16 cellular contexts compared by ENCODE assay signal in the genomic region with DNA sequence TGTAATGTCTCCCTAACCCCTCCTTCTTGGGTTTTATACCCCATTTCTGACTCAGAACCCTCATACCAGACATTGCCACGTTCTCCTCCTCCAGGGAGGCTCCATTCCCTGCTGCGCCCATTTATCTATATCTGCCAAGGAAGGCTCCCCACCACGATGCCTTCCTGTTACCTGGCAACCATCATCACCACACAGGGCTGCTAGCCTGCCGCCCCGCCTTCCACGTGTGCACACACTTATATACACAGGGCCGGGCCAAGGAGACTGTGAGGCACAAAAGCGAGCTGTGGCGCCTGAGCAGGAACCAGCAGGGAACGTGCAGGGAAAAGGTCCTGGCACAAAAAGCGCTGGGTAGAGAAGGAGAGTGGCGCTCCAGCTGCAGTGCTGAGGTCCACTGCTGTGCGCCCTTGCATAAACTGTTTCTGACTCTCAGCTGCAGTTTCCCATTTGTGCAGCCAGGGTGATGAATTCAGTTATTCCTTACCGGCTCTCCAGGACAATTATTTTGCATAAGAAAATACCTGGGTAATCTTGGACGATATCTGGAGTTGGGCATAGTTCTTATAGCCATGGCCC.
DNase-seq lines count a peak whose midpoint lies in the region; ATAC-seq, FAIRE-seq and TF ChIP-seq lines count a peak whose summit lies in the region.
"Had no signal": no experiment of that assay in that cellular context is flagged by ENCODE, and none has a peak within 500 bp of the region (broad histone marks: within the 10 kb centered on the region; RNA-seq: fewer than 3 reads in every experiment).

No MANE protein-coding gene starts in this region.

- POLR2A ChIA-PET in K562 (lab: Yijun Ruan, JAX), result no interaction called here

- no peak overlapping the region for H2BK5ac ChIP-seq in neuronal stem cell (ENCODE audit: low read length)

- H4K8ac ChIP-seq in neuronal stem cell (ENCODE audit: low read depth, low read length), result no peak overlapping the region

- H3K27me3 ChIP-seq in K562 (ENCODE audit: control insufficient read depth in 2 of 2, insufficient read depth in 2 of 2, low read length in 2 of 2) (peaks cover 0 to 16% of the 10 kb centered on the region in 2 experiments; a peak in 1 of 5 replicates), neuronal stem cell (ENCODE audit: control insufficient read depth in 3 of 3, insufficient read depth in 3 of 3, low read depth in 1 of 3, low read length in 3 of 3) (peaks cover 0 to 2% (median 0%) of the 10 kb centered on the region in 3 experiments), smooth muscle cell (ENCODE audit: low read depth) (no peaks in the 10 kb centered on the region)
- H3K27me3 ChIP-seq: foreskin keratinocyte had no signal

- no peak for TF ChIP-seq EP300 in K562 (IDR thresholded peaks at IDR 0.05; ENCODE audit: low read length)

- H3K9ac ChIP-seq in K562 (ENCODE audit: insufficient read depth in 1 of 2, low read depth in 2 of 2, low read length in 2 of 2), result no peak overlapping the region
- no peak overlapping the region for H3K9ac ChIP-seq in neuronal stem cell (ENCODE audit: low read depth, low read length, poor library complexity)
- H3K9ac ChIP-seq in smooth muscle cell (ENCODE audit: low read depth), result no peak overlapping the region

- H3K4me3 Mint-ChIP-seq in stimulated activated effector memory CD8-positive, alpha-beta T cell treated with anti-CD3 and anti-CD28 coated beads, Interleukin-12 subunit alpha, Interleukin-12 subunit beta, amount 100 ng/mL, for 72 hours, result no peak overlapping the region
- H3K4me3 Mint-ChIP-seq: activated T-cell treated with anti-CD3 and anti-CD28 coated beads, Interleukin-2, amount 50 U/mL, for 4 hours; immature natural killer cell; T-cell had no signal

- H2BK15ac ChIP-seq in neuronal stem cell (ENCODE audit: low read length), result no peak overlapping the region

- no peaks in the 10 kb centered on the region for H3K36me3 Mint-ChIP-seq in stimulated activated effector memory CD8-positive, alpha-beta T cell treated with anti-CD3 and anti-CD28 coated beads, Interleukin-12 subunit alpha, Interleukin-12 subunit beta, amount 100 ng/mL, for 72 hours
- H3K36me3 Mint-ChIP-seq: immature natural killer cell, T-cell had no signal

- CTCF ChIA-PET in K562 (lab: Yijun Ruan, JAX; ENCODE audit: low intra/inter-chr PET ratio), result no interaction called here

- in situ Hi-C loops in K562 (cut with MboI), result no loop called here

- no peak for FAIRE-seq in K562 (lab: Jason Lieb, UNC)

- H3K4me3 ChIP-seq in K562, result no peak overlapping the region
- no peak overlapping the region for H3K4me3 ChIP-seq in neuronal stem cell (ENCODE audit: low read length in 2 of 2)
- H3K4me3 ChIP-seq in smooth muscle cell, result no peak overlapping the region

- H2AK5ac ChIP-seq in neuronal stem cell (ENCODE audit: low read depth, low read length), result no peak overlapping the region

- H3F3A ChIP-seq in smooth muscle cell (ENCODE audit: low read depth), result no peaks in the 10 kb centered on the region

- H4K20me1 ChIP-seq in K562 (replicated peaks; ENCODE audit: control insufficient read depth, insufficient read depth, low read length) (no peaks in the 10 kb centered on the region), smooth muscle cell (ENCODE audit: low read depth) (no peaks in the 10 kb centered on the region)

- no peak overlapping the region for H3K14ac ChIP-seq in neuronal stem cell (ENCODE audit: low read length)

- TF ChIP-seq CTCF in K562 (IDR thresholded peaks at IDR 0.05 in 2 of 3, conservative IDR thresholded peaks at IDR 0.05 in 1 of 3; ENCODE audit: insufficient read depth in 2 of 3, low read depth in 1 of 3, low read length in 3 of 3) (no peak), smooth muscle cell (IDR thresholded peaks at IDR 0.05; ENCODE audit: borderline replicate concordance, insufficient read depth, poor library complexity, severe bottlenecking) (no peak)

- no peak for TF ChIP-seq RAD21 in K562 (CRISPR knock-in tag; conservative IDR thresholded peaks at IDR 0.05 in 1 of 2, IDR thresholded peaks at IDR 0.05 in 1 of 2)

- H3K4me2 ChIP-seq in K562 (ENCODE audit: insufficient read depth, low read length) (no peak overlapping the region), neuronal stem cell (ENCODE audit: insufficient read depth, low read length, poor library complexity, severe bottlenecking) (no peak overlapping the region), smooth muscle cell (no peak overlapping the region)

- no peak overlapping the region for H4K91ac ChIP-seq in neuronal stem cell (ENCODE audit: low read depth, low read length, poor library complexity)

- no TSS peak for BruUV-seq in K562 (replicated peaks; lab: Mats Ljungman, UMichigan)

- H2AFZ ChIP-seq in K562 (ENCODE audit: low read depth, low read length) (no peak overlapping the region), neuronal stem cell (ENCODE audit: low read length) (no peak overlapping the region), smooth muscle cell (ENCODE audit: low read depth) (no peak overlapping the region)

- H3K23ac ChIP-seq in neuronal stem cell (ENCODE audit: low read depth, low read length, poor library complexity), result peak overlapping the region; percentile 32

- H3K9me3 ChIP-seq in K562 (replicated peaks; ENCODE audit: control insufficient read depth, insufficient read depth, low read depth, low read length), result no peaks in the 10 kb centered on the region
- H3K9me3 ChIP-seq in neuronal stem cell (replicated peaks in 1 of 2; ENCODE audit: control insufficient read depth in 2 of 2, insufficient read depth in 1 of 2, low read depth in 1 of 2, low read length in 2 of 2), result peaks cover 0 to 5% of the 10 kb centered on the region in 2 donors
- H3K9me3 ChIP-seq in smooth muscle cell (replicated peaks; ENCODE audit: low read depth), result no peaks in the 10 kb centered on the region

- H3K36me3 ChIP-seq in K562 (ENCODE audit: control insufficient read depth, insufficient read depth, low read length), result no peaks in the 10 kb centered on the region
- H3K36me3 ChIP-seq in neuronal stem cell (replicated peaks in 1 of 2; ENCODE audit: control insufficient read depth in 2 of 2, insufficient read depth in 2 of 2, low read length in 2 of 2), result no peaks in the 10 kb centered on the region
- no peaks in the 10 kb centered on the region for H3K36me3 ChIP-seq in smooth muscle cell (ENCODE audit: low read depth)

- no peak for TF ChIP-seq POLR2A in K562 (conservative IDR thresholded peaks at IDR 0.05)

- H2BK120ac ChIP-seq in neuronal stem cell (ENCODE audit: low read depth, low read length), result no peak overlapping the region

- H3K4me1 ChIP-seq in K562 (replicated peaks in 1 of 2; ENCODE audit: control insufficient read depth in 2 of 2, insufficient read depth in 2 of 2, low read length in 2 of 2), result no peaks in the 10 kb centered on the region
- H3K4me1 ChIP-seq in neuronal stem cell (ENCODE audit: control insufficient read depth in 2 of 2, insufficient read depth in 1 of 2, low read depth in 1 of 2, low read length in 2 of 2), result peaks cover 0 to 34% of the 10 kb centered on the region in 2 donors
- no peaks in the 10 kb centered on the region for H3K4me1 ChIP-seq in smooth muscle cell (ENCODE audit: low read depth)

- no peak overlapping the region for H3K27ac ChIP-seq in K562 (ENCODE audit: extremely low read depth, low read depth, low read length)
- no peak overlapping the region for H3K27ac ChIP-seq in neuronal stem cell (replicated peaks; ENCODE audit: low read length)
- H3K27ac ChIP-seq in smooth muscle cell (ENCODE audit: low read depth), result no peak overlapping the region
- H3K27ac ChIP-seq: foreskin keratinocyte had no signal

- H3K79me1 ChIP-seq in neuronal stem cell (ENCODE audit: low read depth, low read length), result no peaks in the 10 kb centered on the region

- no peak overlapping the region for H3K4ac ChIP-seq in neuronal stem cell (ENCODE audit: low read length)

- no peak overlapping the region for H2BK12ac ChIP-seq in neuronal stem cell (ENCODE audit: low read length)

- peak; percentile 35 for DNase-seq in DMS79 (lab: John Stamatoyannopoulos, UW)
- DNase-seq in NCI-H2227 treated with DMSO at 0.1 percent for 48 hours (lab: John Stamatoyannopoulos, UW), result peak; percentile 32
- no peak for DNase-seq in K562 (ENCODE audit: extremely low read depth in 1 of 4, low spot score in 3 of 4)
- no peak for DNase-seq in neuronal stem cell (ENCODE audit: low spot score)
- DNase-seq in stimulated activated effector memory CD8-positive, alpha-beta T cell treated with anti-CD3 and anti-CD28 coated beads, Interleukin-12 subunit alpha, Interleukin-12 subunit beta, amount 100 ng/mL, for 72 hours (ENCODE audit: low spot score in 2 of 2), result no peak
- no peak for DNase-seq in smooth muscle cell (lab: John Stamatoyannopoulos, UW; ENCODE audit: unreplicated experiment)
- no peak for DNase-seq in SKM-1 (lab: John Stamatoyannopoulos, UW; ENCODE audit: unreplicated experiment)
- no peak for DNase-seq in NCI-H2196 (lab: John Stamatoyannopoulos, UW; ENCODE audit: unreplicated experiment)
- DNase-seq: activated CD4-positive, CD25-positive, alpha-beta regulatory T cell treated with anti-CD3 and anti-CD28 coated beads, Interleukin-2, amount 50 U/mL, for 72 hours; activated T-cell treated with anti-CD3 and anti-CD28 coated beads, Interleukin-2, amount 50 U/mL, for 4 hours; effector CD8-positive, alpha-beta T cell; foreskin keratinocyte; immature natural killer cell; stimulated activated naive CD8-positive, alpha-beta T cell treated with anti-CD3 and anti-CD28 coated beads, Interleukin-15, Interleukin-2, amounts not matched to agents 100 U/mL and 50 U/mL, for 24 hours; T-cell had no signal

- peak overlapping the region; percentile 11 for H3K18ac ChIP-seq in neuronal stem cell (ENCODE audit: low read length)

- H3K9me1 ChIP-seq in K562 (ENCODE audit: control insufficient read depth, insufficient read depth, low read length), result no peaks in the 10 kb centered on the region

- no peaks in the 10 kb centered on the region for H3K9me3 Mint-ChIP-seq in stimulated activated effector memory CD8-positive, alpha-beta T cell treated with anti-CD3 and anti-CD28 coated beads, Interleukin-12 subunit alpha, Interleukin-12 subunit beta, amount 100 ng/mL, for 72 hours
- H3K9me3 Mint-ChIP-seq: activated T-cell treated with anti-CD3 and anti-CD28 coated beads, Interleukin-2, amount 50 U/mL, for 4 hours had no signal

- WGBS in K562 (ENCODE audit: insufficient coverage, low coverage, missing lambda C conversion rate), result under 1% methylated on average over 15 of the region's 15 CpGs
- no CpG with 5 or more reads among the region's 15 CpGs for WGBS in neuronal stem cell (ENCODE audit: extremely low coverage in 2 of 2, insufficient read length in 2 of 2, insufficient replicate concordance in 1 of 2), 2 donors
- 91% methylated on average over 15 of the region's 15 CpGs for whole genome bisulfite sequencing in smooth muscle cell (ENCODE audit: low lambda C conversion rate)

- ATAC-seq in K562, result no peak
- no peak for ATAC-seq in stimulated activated effector memory CD8-positive, alpha-beta T cell treated with anti-CD3 and anti-CD28 coated beads, Interleukin-12 subunit alpha, Interleukin-12 subunit beta, amount 100 ng/mL, for 72 hours
- ATAC-seq: activated T-cell treated with anti-CD3 and anti-CD28 coated beads, Interleukin-2, amount 50 U/mL, for 4 hours; foreskin keratinocyte; HCT116; stimulated activated naive CD8-positive, alpha-beta T cell treated with anti-CD3 and anti-CD28 coated beads, Interleukin-15, Interleukin-2, amounts not matched to agents 100 U/mL and 50 U/mL, for 24 hours; T-cell had no signal

- H3K79me2 ChIP-seq in K562 (ENCODE audit: control insufficient read depth, insufficient read depth, low read length) (no peaks in the 10 kb centered on the region), smooth muscle cell (ENCODE audit: low read depth) (no peaks in the 10 kb centered on the region)

- intact Hi-C loops in K562 (cut with micrococcal nuclease), result no loop called here

- H3K27ac Mint-ChIP-seq in stimulated activated effector memory CD8-positive, alpha-beta T cell treated with anti-CD3 and anti-CD28 coated beads, Interleukin-12 subunit alpha, Interleukin-12 subunit beta, amount 100 ng/mL, for 72 hours, result no peak overlapping the region
- H3K27ac Mint-ChIP-seq: immature natural killer cell, T-cell had no signal

- no peaks in the 10 kb centered on the region for H3K4me1 Mint-ChIP-seq in stimulated activated effector memory CD8-positive, alpha-beta T cell treated with anti-CD3 and anti-CD28 coated beads, Interleukin-12 subunit alpha, Interleukin-12 subunit beta, amount 100 ng/mL, for 72 hours
- H3K4me1 Mint-ChIP-seq: immature natural killer cell, T-cell had no signal

Comparison
In these comparisons a context has a peak if more than half of its experiments do, and no peak if none do; other contexts are left out.
1. DNase-seq: peak in DMS79 (single experiment) and NCI-H2227 treated with DMSO at 0.1 percent for 48 hours (single experiment); none in K562 (0 of 4), neuronal stem cell (single experiment), stimulated activated effector memory CD8-positive, alpha-beta T cell treated with anti-CD3 and anti-CD28 coated beads, Interleukin-12 subunit alpha, Interleukin-12 subunit beta, amount 100 ng/mL, for 72 hours (0 of 2), smooth muscle cell (single experiment), SKM-1 (single experiment) and NCI-H2196 (single experiment).